ENCODE assay signal across 35 cellular contexts in genomic region chr3:157479464-157480243, GRCh38. TPM values are rescaled to one million over a fixed set of nuclear protein-coding genes. Genes with fewer than 3 reads are reported as not detected.
"Had no signal": no experiment of that assay in that cellular context is flagged by ENCODE, and none has a peak within 500 bp of the region (broad histone marks: within the 10 kb centered on the region; RNA-seq: fewer than 3 reads in every experiment).

No MANE protein-coding gene starts in this region.

- H3K9me3 ChIP-seq: adrenal gland, body of pancreas, esophagus squamous epithelium, gastrocnemius medialis had no signal

- H3K27me3 ChIP-seq: adrenal gland, body of pancreas, esophagus squamous epithelium, gastrocnemius medialis, heart left ventricle had no signal

- H3K36me3 Mint-ChIP-seq: activated CD4-positive, alpha-beta memory T cell treated with anti-CD3 and anti-CD28 coated beads for 36 hours; activated CD8-positive, alpha-beta memory T cell treated with anti-CD3 and anti-CD28 coated beads, Interleukin-2, amount 10 ng/mL, durations not matched to agents 7 days and 5 days; activated naive CD4-positive, alpha-beta T cell treated with anti-CD3 and anti-CD28 coated beads, Interleukin-2, amount 50 U/mL, for 24 hours; activated naive CD8-positive, alpha-beta T cell treated with anti-CD3 and anti-CD28 coated beads for 36 hours had no signal

- H3K27ac ChIP-seq: adrenal gland, body of pancreas, esophagus squamous epithelium, gastrocnemius medialis, heart left ventricle, WERI-Rb-1 had no signal

- H3K4me1 Mint-ChIP-seq: activated CD4-positive, alpha-beta T cell treated with anti-CD3 and anti-CD28 coated beads for 36 hours; activated CD4-positive, alpha-beta T cell treated with anti-CD3 and anti-CD28 coated beads, Interleukin-2, amount 10 ng/mL, durations not matched to agents 24 days and 14 days; activated CD8-positive, alpha-beta memory T cell treated with anti-CD3 and anti-CD28 coated beads, Interleukin-2, amount 10 ng/mL, durations not matched to agents 7 days and 5 days; activated naive CD4-positive, alpha-beta T cell treated with anti-CD3 and anti-CD28 coated beads, Interleukin-2, amount 50 U/mL, for 24 hours; activated naive CD8-positive, alpha-beta T cell treated with anti-CD3 and anti-CD28 coated beads for 36 hours; activated naive CD8-positive, alpha-beta T cell treated with anti-CD3 and anti-CD28 coated beads, Interleukin-2, amount 50 U/mL, for 24 hours; T-helper 17 cell had no signal

- H3K36me3 ChIP-seq: adrenal gland, esophagus squamous epithelium, gastrocnemius medialis, heart left ventricle, WERI-Rb-1 had no signal

- H3K4me3 Mint-ChIP-seq: activated CD4-positive, alpha-beta memory T cell treated with anti-CD3 and anti-CD28 coated beads for 36 hours; activated CD4-positive, alpha-beta T cell treated with anti-CD3 and anti-CD28 coated beads for 36 hours; activated CD4-positive, alpha-beta T cell treated with anti-CD3 and anti-CD28 coated beads, Interleukin-2, amount 10 ng/mL, durations not matched to agents 24 days and 14 days; activated CD8-positive, alpha-beta memory T cell treated with anti-CD3 and anti-CD28 coated beads, Interleukin-2, amount 10 ng/mL, durations not matched to agents 7 days and 5 days; activated CD8-positive, alpha-beta T cell treated with anti-CD3 and anti-CD28 coated beads, Interleukin-2, amount 10 ng/mL, durations not matched to agents 7 days and 5 days; activated naive CD4-positive, alpha-beta T cell treated with anti-CD3 and anti-CD28 coated beads for 36 hours; activated naive CD4-positive, alpha-beta T cell treated with anti-CD3 and anti-CD28 coated beads, Interleukin-2, amount 50 U/mL, for 24 hours; activated naive CD8-positive, alpha-beta T cell treated with anti-CD3 and anti-CD28 coated beads for 36 hours; activated naive CD8-positive, alpha-beta T cell treated with anti-CD3 and anti-CD28 coated beads, Interleukin-2, amount 50 U/mL, for 24 hours; activated T-helper 1 cell treated with anti-CD3 and anti-CD28 coated beads, Interleukin-12 subunit alpha, Interleukin-12 subunit beta, Interleukin-2, Interleukin-4 antibody, amounts not matched to agents 30 ng/mL and 10 ng/mL and 1 ng/mL, durations not matched to agents 14 hours and 24 hours and 36 hours; T-helper 17 cell; T-helper 2 cell treated with Interferon-gamma antibody and Interleukin-4, amounts not matched to agents 5 μg/mL and 100 μg/mL, for 36 hours had no signal

- ATAC-seq: activated CD4-positive, alpha-beta T cell treated with anti-CD3 and anti-CD28 coated beads for 36 hours; activated CD8-positive, alpha-beta memory T cell treated with anti-CD3 and anti-CD28 coated beads, Interleukin-2, amount 10 ng/mL, durations not matched to agents 7 days and 5 days; activated CD8-positive, alpha-beta T cell treated with anti-CD3 and anti-CD28 coated beads, Interleukin-2, amount 10 ng/mL, durations not matched to agents 7 days and 5 days; activated naive CD8-positive, alpha-beta T cell treated with anti-CD3 and anti-CD28 coated beads, Interleukin-2, amount 50 U/mL, for 24 hours; body of pancreas; gastrocnemius medialis; heart left ventricle; T-helper 17 cell had no signal

- H3K27ac Mint-ChIP-seq: activated CD4-positive, alpha-beta memory T cell treated with anti-CD3 and anti-CD28 coated beads for 36 hours; activated CD4-positive, alpha-beta T cell treated with anti-CD3 and anti-CD28 coated beads for 36 hours; activated CD4-positive, alpha-beta T cell treated with anti-CD3 and anti-CD28 coated beads, Interleukin-2, amount 10 ng/mL, durations not matched to agents 24 days and 14 days; activated CD8-positive, alpha-beta memory T cell treated with anti-CD3 and anti-CD28 coated beads, Interleukin-2, amount 10 ng/mL, durations not matched to agents 7 days and 5 days; activated CD8-positive, alpha-beta T cell treated with anti-CD3 and anti-CD28 coated beads, Interleukin-2, amount 10 ng/mL, durations not matched to agents 7 days and 5 days; activated naive CD4-positive, alpha-beta T cell treated with anti-CD3 and anti-CD28 coated beads for 36 hours; activated naive CD4-positive, alpha-beta T cell treated with anti-CD3 and anti-CD28 coated beads, Interleukin-2, amount 50 U/mL, for 24 hours; activated naive CD8-positive, alpha-beta T cell treated with anti-CD3 and anti-CD28 coated beads for 36 hours; activated naive CD8-positive, alpha-beta T cell treated with anti-CD3 and anti-CD28 coated beads, Interleukin-2, amount 50 U/mL, for 24 hours; activated T-helper 1 cell treated with anti-CD3 and anti-CD28 coated beads, Interleukin-12 subunit alpha, Interleukin-12 subunit beta, Interleukin-2, Interleukin-4 antibody, amounts not matched to agents 30 ng/mL and 10 ng/mL and 1 ng/mL, durations not matched to agents 14 hours and 24 hours and 36 hours; activated T-helper 2 cell treated with anti-CD3 and anti-CD28 coated beads, Interferon-gamma antibody, Interleukin-2, Interleukin-4, amounts not matched to agents 10 μg/mL and 5 μg/mL and 100 μg/mL, durations not matched to agents 14 hours and 24 hours and 36 hours; T-helper 17 cell; T-helper 2 cell treated with Interferon-gamma antibody and Interleukin-4, amounts not matched to agents 5 μg/mL and 100 μg/mL, for 36 hours had no signal

- H3K4me1 ChIP-seq: adrenal gland, body of pancreas, esophagus squamous epithelium, gastrocnemius medialis, heart left ventricle had no signal

- DNase-seq: activated CD4-positive, alpha-beta memory T cell treated with anti-CD3 and anti-CD28 coated beads for 36 hours; activated CD4-positive, alpha-beta T cell treated with anti-CD3 and anti-CD28 coated beads for 36 hours; activated CD4-positive, alpha-beta T cell treated with anti-CD3 and anti-CD28 coated beads, Interleukin-2, amount 10 ng/mL, durations not matched to agents 24 days and 14 days; activated CD4-positive, CD25-positive, alpha-beta regulatory T cell; activated CD4-positive, CD25-positive, alpha-beta regulatory T cell treated with anti-CD3 and anti-CD28 coated beads, Interleukin-2, amount 50 U/mL, for 72 hours; activated CD8-positive, alpha-beta memory T cell treated with anti-CD3 and anti-CD28 coated beads, Interleukin-2, amount 10 ng/mL, durations not matched to agents 7 days and 5 days; activated CD8-positive, alpha-beta memory T cell treated with anti-CD3 and anti-CD28 coated beads, Interleukin-2, amount 50 U/mL, for 4 hours; activated CD8-positive, alpha-beta T cell treated with anti-CD3 and anti-CD28 coated beads, Interleukin-2, amount 10 ng/mL, durations not matched to agents 7 days and 5 days; activated effector memory CD4-positive, alpha-beta T cell treated with anti-CD3 and anti-CD28 coated beads, Interleukin-2, amount 50 U/mL, for 16 hours; activated naive CD4-positive, alpha-beta T cell treated with anti-CD3 and anti-CD28 coated beads for 36 hours; activated naive CD8-positive, alpha-beta T cell treated with anti-CD3 and anti-CD28 coated beads for 36 hours; activated naive CD8-positive, alpha-beta T cell treated with anti-CD3 and anti-CD28 coated beads, Interleukin-2, amount 50 U/mL, for 24 hours; activated T-cell treated with anti-CD3 and anti-CD28 coated beads, Interleukin-2, amount 50 U/mL, for 1 hour; activated T-cell treated with anti-CD3 and anti-CD28 coated beads, Interleukin-2, amount 50 U/mL, for 48 hours; adrenal gland; amygdala; aorta; body of pancreas; caudate nucleus; effector CD8-positive, alpha-beta T cell; erythroblast; esophagus squamous epithelium; foreskin fibroblast; gastrocnemius medialis; glutamatergic neuron; heart left ventricle; T-helper 1 cell; T-helper 17 cell; T1000; WERI-Rb-1 had no signal

- H3K4me3 ChIP-seq: adrenal gland, body of pancreas, esophagus squamous epithelium, gastrocnemius medialis, heart left ventricle had no signal

- H3K9me3 Mint-ChIP-seq: activated CD4-positive, alpha-beta memory T cell treated with anti-CD3 and anti-CD28 coated beads for 36 hours; activated CD4-positive, alpha-beta T cell treated with anti-CD3 and anti-CD28 coated beads, Interleukin-2, amount 10 ng/mL, durations not matched to agents 24 days and 14 days; activated naive CD4-positive, alpha-beta T cell treated with anti-CD3 and anti-CD28 coated beads for 36 hours; activated naive CD4-positive, alpha-beta T cell treated with anti-CD3 and anti-CD28 coated beads, Interleukin-2, amount 50 U/mL, for 24 hours; activated naive CD8-positive, alpha-beta T cell treated with anti-CD3 and anti-CD28 coated beads for 36 hours; activated naive CD8-positive, alpha-beta T cell treated with anti-CD3 and anti-CD28 coated beads, Interleukin-2, amount 50 U/mL, for 24 hours; activated T-helper 1 cell treated with anti-CD3 and anti-CD28 coated beads, Interleukin-12 subunit alpha, Interleukin-12 subunit beta, Interleukin-2, Interleukin-4 antibody, amounts not matched to agents 30 ng/mL and 10 ng/mL and 1 ng/mL, durations not matched to agents 14 hours and 24 hours and 36 hours; activated T-helper 2 cell treated with anti-CD3 and anti-CD28 coated beads, Interferon-gamma antibody, Interleukin-2, Interleukin-4, amounts not matched to agents 10 μg/mL and 5 μg/mL and 100 μg/mL, durations not matched to agents 14 hours and 24 hours and 36 hours; T-helper 2 cell treated with Interferon-gamma antibody and Interleukin-4, amounts not matched to agents 5 μg/mL and 100 μg/mL, for 36 hours had no signal

RNA-seq across cellular contexts. Expression of gene VEPH1, which starts 23.6 kb away (rescaled TPM):
- total RNA-seq: activated CD4-positive, alpha-beta memory T cell treated with anti-CD3 and anti-CD28 coated beads for 36 hours; activated CD4-positive, alpha-beta T cell treated with anti-CD3 and anti-CD28 coated beads for 36 hours; activated CD4-positive, alpha-beta T cell treated with anti-CD3 and anti-CD28 coated beads, Interleukin-2, amount 10 ng/mL, durations not matched to agents 24 days and 14 days; activated CD8-positive, alpha-beta memory T cell treated with anti-CD3 and anti-CD28 coated beads for 36 hours; activated CD8-positive, alpha-beta memory T cell treated with anti-CD3 and anti-CD28 coated beads, Interleukin-2, amount 10 ng/mL, durations not matched to agents 7 days and 5 days; activated CD8-positive, alpha-beta T cell treated with anti-CD3 and anti-CD28 coated beads, Interleukin-2, amount 10 ng/mL, durations not matched to agents 7 days and 5 days; activated naive CD4-positive, alpha-beta T cell treated with anti-CD3 and anti-CD28 coated beads for 36 hours; activated naive CD8-positive, alpha-beta T cell treated with anti-CD3 and anti-CD28 coated beads for 36 hours; activated T-helper 1 cell treated with anti-CD3 and anti-CD28 coated beads, Interleukin-12 subunit alpha, Interleukin-12 subunit beta, Interleukin-2, Interleukin-4 antibody, amounts not matched to agents 30 ng/mL and 10 ng/mL and 1 ng/mL, durations not matched to agents 14 hours and 24 hours and 36 hours; activated T-helper 2 cell treated with anti-CD3 and anti-CD28 coated beads, Interferon-gamma antibody, Interleukin-2, Interleukin-4, amounts not matched to agents 10 μg/mL and 5 μg/mL and 100 μg/mL, durations not matched to agents 14 hours and 24 hours and 36 hours; esophagus squamous epithelium had no signal

RNA-seq across cellular contexts. Expression of gene PTX3, which starts 43.0 kb away (rescaled TPM):
- total RNA-seq: activated CD4-positive, alpha-beta T cell treated with anti-CD3 and anti-CD28 coated beads, Interleukin-2, amount 10 ng/mL, durations not matched to agents 24 days and 14 days; activated CD8-positive, alpha-beta memory T cell treated with anti-CD3 and anti-CD28 coated beads for 36 hours; activated CD8-positive, alpha-beta memory T cell treated with anti-CD3 and anti-CD28 coated beads, Interleukin-2, amount 10 ng/mL, durations not matched to agents 7 days and 5 days; activated CD8-positive, alpha-beta T cell treated with anti-CD3 and anti-CD28 coated beads, Interleukin-2, amount 10 ng/mL, durations not matched to agents 7 days and 5 days; activated naive CD4-positive, alpha-beta T cell treated with anti-CD3 and anti-CD28 coated beads for 36 hours; activated T-helper 1 cell treated with anti-CD3 and anti-CD28 coated beads, Interleukin-12 subunit alpha, Interleukin-12 subunit beta, Interleukin-2, Interleukin-4 antibody, amounts not matched to agents 30 ng/mL and 10 ng/mL and 1 ng/mL, durations not matched to agents 14 hours and 24 hours and 36 hours; activated T-helper 2 cell treated with anti-CD3 and anti-CD28 coated beads, Interferon-gamma antibody, Interleukin-2, Interleukin-4, amounts not matched to agents 10 μg/mL and 5 μg/mL and 100 μg/mL, durations not matched to agents 14 hours and 24 hours and 36 hours had no signal
